In the genomic region with DNA sequence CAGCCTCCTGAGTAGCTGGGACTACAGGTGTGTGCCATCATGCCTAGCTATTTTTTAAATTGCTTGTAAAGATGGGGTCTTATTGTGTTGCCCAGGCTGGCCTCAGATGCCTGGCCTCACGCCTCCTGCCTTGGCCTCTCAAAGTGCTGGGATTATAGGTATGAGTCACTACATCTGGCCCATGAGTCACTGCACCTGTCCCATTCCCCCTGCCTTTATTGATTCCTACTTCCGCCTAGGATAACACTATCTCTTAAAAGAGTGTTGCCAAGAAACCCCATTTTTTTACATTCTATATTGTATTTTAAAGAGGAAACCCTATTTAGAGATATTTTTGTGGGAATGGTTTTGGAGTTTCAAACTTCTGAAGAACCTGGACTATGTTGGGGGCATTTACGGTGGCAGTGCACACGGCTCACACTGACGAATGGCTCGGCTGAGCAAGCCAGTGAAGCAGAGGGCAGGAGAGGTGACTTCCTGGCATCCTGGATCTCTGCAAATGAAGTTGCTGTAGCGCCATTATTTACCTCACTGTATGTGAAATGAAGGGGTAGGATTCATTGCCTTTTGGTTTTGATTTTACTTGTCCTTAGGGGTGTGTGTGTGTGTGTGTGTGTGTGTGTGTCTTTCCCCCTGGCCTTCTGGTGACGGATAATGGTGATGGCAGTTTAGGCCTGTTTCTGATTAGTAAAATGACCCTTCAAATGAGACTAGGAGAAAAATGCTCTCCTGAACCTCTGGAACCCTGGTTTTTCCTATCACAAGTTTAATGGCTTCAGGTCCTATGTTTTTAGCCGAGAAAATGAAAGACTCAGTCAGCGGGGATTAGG, we compare ENCODE assay signal across 15 cellular contexts. TPM values are rescaled to one million over a fixed set of nuclear protein-coding genes. Genes with fewer than 3 reads are reported as not detected.
DNase-seq lines count a peak whose midpoint lies in the region; ATAC-seq and TF ChIP-seq lines count a peak whose summit lies in the region.
"Had no signal": no experiment of that assay in that cellular context is flagged by ENCODE, and none has a peak within 500 bp of the region (broad histone marks: within the 10 kb centered on the region; RNA-seq: fewer than 3 reads in every experiment).

No MANE protein-coding gene starts in this region.

- H3K9me3 ChIP-seq in breast epithelium (no peaks in the 10 kb centered on the region), Panc1 (ENCODE audit: control insufficient read depth, insufficient read depth, low read depth, low read length) (no peaks in the 10 kb centered on the region)

- H3K4me3 Mint-ChIP-seq in MCF 10A (ENCODE audit: unreplicated experiment) = no peak overlapping the region
- H3K4me3 Mint-ChIP-seq: CD8-positive, alpha-beta memory T cell; effector memory CD8-positive, alpha-beta T cell had no signal

- TF ChIP-seq CTCF in MCF 10A (IDR thresholded peaks at IDR 0.05; ENCODE audit: unreplicated experiment) (no peak), breast epithelium (IDR thresholded peaks at IDR 0.05) (no peak), Panc1 (IDR thresholded peaks at IDR 0.05) (no peak)

- no peaks in the 10 kb centered on the region for H3K27me3 ChIP-seq in breast epithelium
- no peaks in the 10 kb centered on the region for H3K27me3 ChIP-seq in Panc1 (ENCODE audit: control insufficient read depth, insufficient read depth, low read length)

- H3K36me3 Mint-ChIP-seq in MCF 10A (ENCODE audit: insufficient read depth, unreplicated experiment) = no peaks in the 10 kb centered on the region
- H3K36me3 Mint-ChIP-seq: CD8-positive, alpha-beta memory T cell had no signal

- BruUV-seq in MCF 10A (replicated peaks; lab: Mats Ljungman, UMichigan) (no TSS peak), Panc1 (replicated peaks; lab: Mats Ljungman, UMichigan) (no TSS peak)

- 0 out of 2 replicates have a peak, but pooled peaks have one; percentile 44 for ATAC-seq in Panc1
- no peak for ATAC-seq in GM21447 (IDR thresholded peaks at IDR 0.05; ENCODE audit: unreplicated experiment)
- ATAC-seq: effector memory CD8-positive, alpha-beta T cell; left lobe of liver had no signal

- peaks cover 8% of the 10 kb centered on the region for H3K9me3 Mint-ChIP-seq in MCF 10A (ENCODE audit: unreplicated experiment)
- H3K9me3 Mint-ChIP-seq: CD8-positive, alpha-beta memory T cell had no signal

- CTCF ChIA-PET in MCF 10A (lab: Yijun Ruan, JAX) = no interaction called here
- CTCF ChIA-PET in Panc1 (lab: Charles Lee) = no interaction called here

- H3K36me3 ChIP-seq in breast epithelium = no peaks in the 10 kb centered on the region
- H3K36me3 ChIP-seq in Panc1 (ENCODE audit: control insufficient read depth, insufficient read depth, low read length) = no peaks in the 10 kb centered on the region

- intact Hi-C loops in MCF 10A (cut with micrococcal nuclease) = no loop called here
- intact Hi-C loops in breast epithelium (cut with DNase I; ENCODE audit: low total_unique reads) = no loop called here
- intact Hi-C loops in Panc1 (cut with micrococcal nuclease; ENCODE audit: unreplicated experiment) = no loop called here

- no peak overlapping the region for H3K27ac ChIP-seq in breast epithelium
- H3K27ac ChIP-seq in Panc1 (ENCODE audit: low read length) = no peak overlapping the region

- in situ Hi-C loops in Panc1 (cut with HindIII; ENCODE audit: low pct_unique_long_range_greater_than_20kb, low sequenced_read_pairs) = no loop called here

- POLR2A ChIA-PET in MCF 10A (lab: Yijun Ruan, JAX) (no interaction called here), Panc1 (lab: Charles Lee) (no interaction called here)

- no peaks in the 10 kb centered on the region for H3K4me1 Mint-ChIP-seq in MCF 10A (ENCODE audit: insufficient read depth, unreplicated experiment)
- H3K4me1 Mint-ChIP-seq: CD8-positive, alpha-beta memory T cell had no signal

- TF ChIP-seq POLR2A in breast epithelium (IDR thresholded peaks at IDR 0.05) = no peak

- no peaks in the 10 kb centered on the region for H3K27me3 Mint-ChIP-seq in MCF 10A (ENCODE audit: insufficient read depth, unreplicated experiment)

- H3K27ac Mint-ChIP-seq in MCF 10A (ENCODE audit: low read depth, unreplicated experiment) = no peak overlapping the region
- H3K27ac Mint-ChIP-seq: CD8-positive, alpha-beta memory T cell; effector memory CD8-positive, alpha-beta T cell had no signal

- H3K4me1 ChIP-seq in breast epithelium = no peaks in the 10 kb centered on the region
- H3K4me1 ChIP-seq in Panc1 (ENCODE audit: control insufficient read depth, insufficient read depth, low read length) = peaks cover 6% of the 10 kb centered on the region; the same call in 1 of the 2 replicates

- H3K4me3 ChIP-seq in breast epithelium (no peak overlapping the region), Panc1 (ENCODE audit: low read depth in 2 of 2, low read length in 2 of 2) (no peak overlapping the region)

- DNase-seq in MCF 10A (ENCODE audit: unreplicated experiment) (peak; percentile 49), breast epithelium (ENCODE audit: low spot score in 2 of 2) (no peak), Panc1 (ENCODE audit: low read depth, low spot score) (no peak), islet precursor cell (peak; percentile 80), ecto neural progenitor cell (ENCODE audit: low spot score) (no peak)
- no peak for DNase-seq in stimulated activated naive CD4-positive, alpha-beta T cell treated with Interleukin-2 at 50 U/mL for 16 hours (lab: John Stamatoyannopoulos, UW)
- DNase-seq in stimulated activated naive CD4-positive, alpha-beta T cell (lab: John Stamatoyannopoulos, UW) = no peak
- DNase-seq: activated naive CD4-positive, alpha-beta T cell treated with anti-CD3 and anti-CD28 coated beads, Interleukin-2, amount 50 U/mL, for 16 hours; CD8-positive, alpha-beta memory T cell; effector memory CD8-positive, alpha-beta T cell; NCI-H1092 treated with DMSO at 0.1 percent for 48 hours; NCI-H524 treated with DMSO at 0.1 percent for 48 hours; stimulated activated CD4-positive, alpha-beta T cell treated with anti-CD3 and anti-CD28 coated beads, Interleukin-15, amount 100 ng/mL, for 24 hours had no signal

RNA-seq across cellular contexts. Expression of a gene that starts 22.5 kb away (rescaled TPM):
- total RNA-seq in MCF 10A (2022) (1.6 and 3.1 TPM in 2 replicates), breast epithelium (1 to 10 TPM in 1 of 3 donors, under 1 TPM in 2; 0.32 to 1.0 (median 0.33) TPM), Panc1 (2021; ENCODE audit: unreplicated experiment) (0.33 TPM)
- polyA plus RNA-seq in Panc1 (2012; ENCODE audit: insufficient read length) = 0.24 TPM
- polyA plus RNA-seq: CD8-positive, alpha-beta memory T cell had no signal

Comparison
In these comparisons a context has a peak if more than half of its experiments do, and no peak if none do; other contexts are left out.
1. DNase-seq: peak in MCF 10A (single experiment) and islet precursor cell (single experiment); none in breast epithelium (0 of 2), Panc1 (single experiment), ecto neural progenitor cell (single experiment), stimulated activated naive CD4-positive, alpha-beta T cell treated with Interleukin-2 at 50 U/mL for 16 hours (single experiment) and stimulated activated naive CD4-positive, alpha-beta T cell (0 of 6).